ENCODE assay signal across 12 cellular contexts in the genomic region with DNA sequence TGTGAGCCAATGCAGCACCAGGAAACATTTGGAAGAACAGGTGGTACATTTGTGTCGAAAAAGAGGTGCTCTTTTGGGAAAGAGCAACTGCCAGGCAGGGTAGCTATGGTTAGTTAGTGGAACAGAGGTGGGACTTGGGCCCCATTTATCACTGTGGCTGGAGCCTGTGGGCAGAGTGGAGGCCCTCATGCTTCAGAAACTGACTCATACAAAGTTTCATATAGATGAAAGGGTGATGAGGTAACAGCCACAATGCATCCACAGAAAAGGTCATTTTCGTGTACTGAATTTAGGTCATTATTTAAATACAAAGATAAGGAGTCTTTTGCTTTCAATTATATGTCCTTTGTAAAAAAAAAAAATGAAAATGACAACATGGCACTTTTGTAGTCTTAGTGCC.
DNase-seq lines count a peak whose midpoint lies in the region; ATAC-seq and TF ChIP-seq lines count a peak whose summit lies in the region.
"Had no signal": no experiment of that assay in that cellular context is flagged by ENCODE, and none has a peak within 500 bp of the region (broad histone marks: within the 10 kb centered on the region; RNA-seq: fewer than 3 reads in every experiment).

No MANE protein-coding gene starts in this region.

- WGBS in smooth muscle cell (ENCODE audit: low lambda C conversion rate), result 43% methylated on average over 2 of the region's 2 CpGs
- 57 to 67% (median 63%) methylated on average over 2 of the region's 2 CpGs for WGBS in heart left ventricle, 4 donors

- TF ChIP-seq CTCF in smooth muscle cell (IDR thresholded peaks at IDR 0.05; ENCODE audit: borderline replicate concordance, insufficient read depth, poor library complexity, severe bottlenecking), result no peak
- TF ChIP-seq CTCF in heart left ventricle (IDR thresholded peaks at IDR 0.05), result no peak

- H3K4me3 ChIP-seq in HUES6 (ENCODE audit: low read depth, low read length), result no peak overlapping the region
- H3K4me3 ChIP-seq in smooth muscle cell, result no peak overlapping the region
- no peak overlapping the region for H3K4me3 ChIP-seq in heart left ventricle
- H3K4me3 ChIP-seq: left lung, SJSA1, skin epidermis had no signal

- ATAC-seq in HG02852 (IDR thresholded peaks at IDR 0.05; ENCODE audit: unreplicated experiment) (peak; percentile 100), heart left ventricle (no peak)
- ATAC-seq: left lung had no signal

- H3K4me1 ChIP-seq in HUES6 (ENCODE audit: control insufficient read depth, insufficient read depth, low read length), result peaks cover 34% of the 10 kb centered on the region
- H3K4me1 ChIP-seq in smooth muscle cell (ENCODE audit: low read depth), result peaks cover 14% of the 10 kb centered on the region
- H3K4me1 ChIP-seq in heart left ventricle, result no peaks in the 10 kb centered on the region
- H3K4me1 ChIP-seq: left lung had no signal

- H3K36me3 ChIP-seq in HUES6 (ENCODE audit: control insufficient read depth, insufficient read depth, low read length), result peaks cover 26% of the 10 kb centered on the region
- no peaks in the 10 kb centered on the region for H3K36me3 ChIP-seq in smooth muscle cell (ENCODE audit: low read depth)
- no peaks in the 10 kb centered on the region for H3K36me3 ChIP-seq in heart left ventricle
- H3K36me3 ChIP-seq: left lung, SJSA1 had no signal

- no peak for TF ChIP-seq POLR2A in heart left ventricle (IDR thresholded peaks at IDR 0.05)

- H3F3A ChIP-seq in smooth muscle cell (ENCODE audit: low read depth), result no peaks in the 10 kb centered on the region

- no peak overlapping the region for H3K4me3 Mint-ChIP-seq in activated naive CD4-positive, alpha-beta T cell treated with anti-CD3 and anti-CD28 coated beads for 36 hours

- H3K36me3 Mint-ChIP-seq in activated naive CD4-positive, alpha-beta T cell treated with anti-CD3 and anti-CD28 coated beads for 36 hours (ENCODE audit: low read depth), result no peaks in the 10 kb centered on the region

- CTCF ChIA-PET in activated naive CD4-positive, alpha-beta T cell treated with anti-CD3 and anti-CD28 coated beads for 36 hours (lab: Charles Lee), result interaction anchor here (0.7 kb wide), 1 partner anchor 14 kb away, joined by 3 read pairs; no protein-coding TSS in a partner anchor

- H3K27ac ChIP-seq in HUES6 (ENCODE audit: low read depth, low read length) (0 out of 2 replicates have a peak overlapping the region, but pooled peaks have one; percentile 12), smooth muscle cell (ENCODE audit: low read depth) (no peak overlapping the region), heart left ventricle (no peak overlapping the region)
- H3K27ac ChIP-seq: left lung, SJSA1, skin epidermis had no signal

- peak overlapping the region; percentile 46 for H3K4me2 ChIP-seq in smooth muscle cell

- H3K9me3 Mint-ChIP-seq in activated naive CD4-positive, alpha-beta T cell treated with anti-CD3 and anti-CD28 coated beads for 36 hours, result no peaks in the 10 kb centered on the region

- H3K27me3 ChIP-seq in HUES6 (ENCODE audit: control insufficient read depth, insufficient read depth, low read length) (no peaks in the 10 kb centered on the region), smooth muscle cell (ENCODE audit: low read depth) (peaks cover 9% of the 10 kb centered on the region), heart left ventricle (peaks cover 0 to 5% (median 0%) of the 10 kb centered on the region in 9 donors)
- H3K27me3 ChIP-seq: left lung, SJSA1 had no signal

- DNase-seq in NCI-H748 treated with DMSO at 0.1 percent for 48 hours (lab: John Stamatoyannopoulos, UW), result peak; percentile 31
- DNase-seq in NCI-H748 (lab: John Stamatoyannopoulos, UW; ENCODE audit: unreplicated experiment), result no peak
- no peak for DNase-seq in smooth muscle cell (lab: John Stamatoyannopoulos, UW; ENCODE audit: unreplicated experiment)
- DNase-seq in activated naive CD4-positive, alpha-beta T cell treated with anti-CD3 and anti-CD28 coated beads for 36 hours, result no peak
- DNase-seq in heart left ventricle, result no peak
- DNase-seq in central memory CD4-positive, alpha-beta T cell, result no peak
- DNase-seq: ACHN, left lung had no signal

- no peaks in the 10 kb centered on the region for H3K27me3 Mint-ChIP-seq in activated naive CD4-positive, alpha-beta T cell treated with anti-CD3 and anti-CD28 coated beads for 36 hours (ENCODE audit: low read depth)

- no peaks in the 10 kb centered on the region for H4K20me1 ChIP-seq in smooth muscle cell (ENCODE audit: low read depth)

- H3K9me3 ChIP-seq in HUES6 (ENCODE audit: control insufficient read depth, insufficient read depth, low read depth, low read length) (no peaks in the 10 kb centered on the region), smooth muscle cell (replicated peaks; ENCODE audit: low read depth) (no peaks in the 10 kb centered on the region), heart left ventricle (no peaks in the 10 kb centered on the region)
- H3K9me3 ChIP-seq: left lung, SJSA1 had no signal

- H2AFZ ChIP-seq in smooth muscle cell (ENCODE audit: low read depth), result no peak overlapping the region

- H3K9ac ChIP-seq in HUES6 (ENCODE audit: low read length) (no peak overlapping the region), smooth muscle cell (ENCODE audit: low read depth) (no peak overlapping the region)

- H3K27ac Mint-ChIP-seq in activated naive CD4-positive, alpha-beta T cell treated with anti-CD3 and anti-CD28 coated beads for 36 hours, result no peak overlapping the region

- no peaks in the 10 kb centered on the region for H3K4me1 Mint-ChIP-seq in activated naive CD4-positive, alpha-beta T cell treated with anti-CD3 and anti-CD28 coated beads for 36 hours (ENCODE audit: low read depth)

- intact Hi-C loops in activated naive CD4-positive, alpha-beta T cell treated with anti-CD3 and anti-CD28 coated beads for 36 hours (cut with micrococcal nuclease), result no loop called here
- intact Hi-C loops in heart left ventricle (cut with DNase I), result no loop called here

- H3K79me2 ChIP-seq in smooth muscle cell (ENCODE audit: low read depth), result no peaks in the 10 kb centered on the region
